Comparison of ENCODE assay signal across 1 cellular context in the genomic region with DNA sequence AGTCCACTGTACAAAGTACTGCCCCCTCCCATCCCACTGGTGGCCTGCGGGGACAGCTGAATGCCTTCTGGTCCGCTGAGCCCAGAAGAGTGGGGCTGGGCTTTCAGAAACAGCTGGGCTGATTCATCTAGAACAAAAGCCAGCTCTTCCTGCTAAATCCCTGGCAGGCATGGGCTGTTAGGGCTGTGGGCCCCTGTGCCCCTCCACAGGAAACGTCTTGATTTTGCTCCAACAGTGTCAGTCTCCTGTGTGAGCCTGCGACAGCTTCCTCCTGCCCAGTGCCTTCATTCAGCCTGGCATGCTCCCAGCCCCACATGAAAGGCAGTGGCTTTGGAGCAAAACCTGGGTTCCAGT.
TF ChIP-seq lines count a peak whose summit lies in the region.

No MANE protein-coding gene starts in this region.

TF ChIP-seq in HepG2, 621 proteins besides CTCF, POLR2A, EP300 and RAD21:
- TF ChIP-seq ZNF687 (CRISPR knock-in tag; IDR thresholded peaks at IDR 0.05) (peak; percentile 27; the same call in 1 of the 2 replicates), TFAP4 (IDR thresholded peaks at IDR 0.05; ENCODE audit: borderline replicate concordance, low read depth) (peak; percentile 66), SOX6 (IDR thresholded peaks at IDR 0.05) (no peak), SOX6 (CRISPR knock-in tag; IDR thresholded peaks at IDR 0.05) (peak; percentile 10; the same call in 1 of the 2 replicates), PRMT3 (CRISPR knock-in tag; IDR thresholded peaks at IDR 0.05; ENCODE audit: borderline replicate concordance, low read depth) (0 out of 2 replicates have a peak, but pooled peaks have one; percentile 34), HNRNPK (IDR thresholded peaks at IDR 0.05; ENCODE audit: low read depth, low read length, poor library complexity, severe bottlenecking) (no peak), SMC3 (IDR thresholded peaks at IDR 0.05; ENCODE audit: low read length) (no peak)
- TF ChIP-seq, protein P1, sequence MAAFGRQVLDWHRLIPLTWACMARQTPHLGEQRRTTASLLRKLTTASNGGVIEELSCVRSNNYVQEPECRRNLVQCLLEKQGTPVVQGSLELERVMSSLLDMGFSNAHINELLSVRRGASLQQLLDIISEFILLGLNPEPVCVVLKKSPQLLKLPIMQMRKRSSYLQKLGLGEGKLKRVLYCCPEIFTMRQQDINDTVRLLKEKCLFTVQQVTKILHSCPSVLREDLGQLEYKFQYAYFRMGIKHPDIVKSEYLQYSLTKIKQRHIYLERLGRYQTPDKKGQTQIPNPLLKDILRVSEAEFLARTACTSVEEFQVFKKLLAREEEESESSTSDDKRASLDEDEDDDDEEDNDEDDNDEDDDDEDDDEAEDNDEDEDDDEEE (CRISPR knock-in tag; IDR thresholded peaks at IDR 0.05), result 0 out of 2 replicates have a peak, but pooled peaks have one; percentile 35
- TF ChIP-seq, protein P2, sequence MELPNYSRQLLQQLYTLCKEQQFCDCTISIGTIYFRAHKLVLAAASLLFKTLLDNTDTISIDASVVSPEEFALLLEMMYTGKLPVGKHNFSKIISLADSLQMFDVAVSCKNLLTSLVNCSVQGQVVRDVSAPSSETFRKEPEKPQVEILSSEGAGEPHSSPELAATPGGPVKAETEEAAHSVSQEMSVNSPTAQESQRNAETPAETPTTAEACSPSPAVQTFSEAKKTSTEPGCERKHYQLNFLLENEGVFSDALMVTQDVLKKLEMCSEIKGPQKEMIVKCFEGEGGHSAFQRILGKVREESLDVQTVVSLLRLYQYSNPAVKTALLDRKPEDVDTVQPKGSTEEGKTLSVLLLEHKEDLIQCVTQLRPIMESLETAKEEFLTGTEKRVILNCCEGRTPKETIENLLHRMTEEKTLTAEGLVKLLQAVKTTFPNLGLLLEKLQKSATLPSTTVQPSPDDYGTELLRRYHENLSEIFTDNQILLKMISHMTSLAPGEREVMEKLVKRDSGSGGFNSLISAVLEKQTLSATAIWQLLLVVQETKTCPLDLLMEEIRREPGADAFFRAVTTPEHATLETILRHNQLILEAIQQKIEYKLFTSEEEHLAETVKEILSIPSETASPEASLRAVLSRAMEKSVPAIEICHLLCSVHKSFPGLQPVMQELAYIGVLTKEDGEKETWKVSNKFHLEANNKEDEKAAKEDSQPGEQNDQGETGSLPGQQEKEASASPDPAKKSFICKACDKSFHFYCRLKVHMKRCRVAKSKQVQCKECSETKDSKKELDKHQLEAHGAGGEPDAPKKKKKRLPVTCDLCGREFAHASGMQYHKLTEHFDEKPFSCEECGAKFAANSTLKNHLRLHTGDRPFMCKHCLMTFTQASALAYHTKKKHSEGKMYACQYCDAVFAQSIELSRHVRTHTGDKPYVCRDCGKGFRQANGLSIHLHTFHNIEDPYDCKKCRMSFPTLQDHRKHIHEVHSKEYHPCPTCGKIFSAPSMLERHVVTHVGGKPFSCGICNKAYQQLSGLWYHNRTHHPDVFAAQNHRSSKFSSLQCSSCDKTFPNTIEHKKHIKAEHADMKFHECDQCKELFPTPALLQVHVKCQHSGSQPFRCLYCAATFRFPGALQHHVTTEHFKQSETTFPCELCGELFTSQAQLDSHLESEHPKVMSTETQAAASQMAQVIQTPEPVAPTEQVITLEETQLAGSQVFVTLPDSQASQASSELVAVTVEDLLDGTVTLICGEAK (IDR thresholded peaks at IDR 0.05), result no peak
- TF ChIP-seq, protein P2 (CRISPR knock-in tag; IDR thresholded peaks at IDR 0.05), result 0 out of 2 replicates have a peak, but pooled peaks have one; percentile 30
